21 cellular contexts compared by ENCODE assay signal in genomic region chr19:34337747-34338146, GRCh38. TPM values are rescaled to one million over a fixed set of nuclear protein-coding genes. Genes with fewer than 3 reads are reported as not detected.
DNase-seq lines count a peak whose midpoint lies in the region; ATAC-seq and TF ChIP-seq lines count a peak whose summit lies in the region.
"Had no signal": no experiment of that assay in that cellular context is flagged by ENCODE, and none has a peak within 500 bp of the region (broad histone marks: within the 10 kb centered on the region; RNA-seq: fewer than 3 reads in every experiment).

No MANE protein-coding gene starts in this region.

- TF ChIP-seq POLR2A in body of pancreas (IDR thresholded peaks at IDR 0.05) (no peak), gastrocnemius medialis (IDR thresholded peaks at IDR 0.05) (no peak)

- intact Hi-C loops in body of pancreas (cut with DNase I): no loop called here
- intact Hi-C loops in left ventricle myocardium inferior (cut with micrococcal nuclease): loop anchor here (10.0 kb wide), 1 partner anchor 83 kb away; the partner anchor contains the start of gene GARRE1
- intact Hi-C loops in gastrocnemius medialis (cut with DNase I; ENCODE audit: low total_unique reads): loop anchor here (5.0 kb wide), 1 partner anchor 80 kb away; no protein-coding TSS in a partner anchor

- H3K4me1 ChIP-seq in body of pancreas: peaks cover 25% of the 10 kb centered on the region
- peaks cover 30% of the 10 kb centered on the region for H3K4me1 ChIP-seq in left ventricle myocardium inferior
- peaks cover 12 to 15% of the 10 kb centered on the region in 2 donors for H3K4me1 ChIP-seq in gastrocnemius medialis
- H3K4me1 ChIP-seq: prostate gland, uterus had no signal

- no peak overlapping the region for H3K4me3 ChIP-seq in body of pancreas
- no peak overlapping the region for H3K4me3 ChIP-seq in left ventricle myocardium inferior
- no peak overlapping the region for H3K4me3 ChIP-seq in gastrocnemius medialis
- H3K4me3 ChIP-seq: cardiac muscle cell, dorsolateral prefrontal cortex, prostate gland, thoracic aorta, uterus had no signal

- H3K27me3 ChIP-seq in body of pancreas: no peaks in the 10 kb centered on the region
- no peaks in the 10 kb centered on the region for H3K27me3 ChIP-seq in left ventricle myocardium inferior (ENCODE audit: low read depth)
- H3K27me3 ChIP-seq in gastrocnemius medialis: no peaks in the 10 kb centered on the region
- H3K27me3 ChIP-seq: cardiac muscle cell, dorsolateral prefrontal cortex, uterus had no signal

- TF ChIP-seq CTCF in body of pancreas (IDR thresholded peaks at IDR 0.05) (peak in 4 of 7 experiments; percentile 14 to 23 (median 16)), left ventricle myocardium inferior (IDR thresholded peaks at IDR 0.05; ENCODE audit: borderline replicate concordance) (no peak), gastrocnemius medialis (IDR thresholded peaks at IDR 0.05 in 4 of 5, conservative IDR thresholded peaks at IDR 0.05 in 1 of 5) (no peak)

- H3K27ac ChIP-seq in body of pancreas (peak overlapping the region; percentile 47 to 81 (median 58)), left ventricle myocardium inferior (replicated peaks) (peak overlapping the region; percentile 48), gastrocnemius medialis (peak overlapping the region; percentile 52 to 69 (median 60))
- H3K27ac ChIP-seq: cardiac muscle cell had no signal

- DNase-seq in NCI-H446 treated with DMSO at 0.1 percent for 48 hours (lab: John Stamatoyannopoulos, UW) (peak; percentile 79), body of pancreas (peak; percentile 76 to 91 (median 87)), left ventricle myocardium inferior (no peak), gastrocnemius medialis (no peak), kidney tubule cell (ENCODE audit: low spot score) (no peak), DMS 273 (lab: John Stamatoyannopoulos, UW; ENCODE audit: unreplicated experiment) (no peak)
- DNase-seq: activated B cell treated with CpG ODN at 0.5 μM for 24 hours; activated CD8-positive, alpha-beta memory T cell treated with anti-CD3 and anti-CD28 coated beads, Interleukin-2, amount 50 U/mL, for 4 hours; Calu3; NCI-H1105 treated with DMSO at 0.1 percent for 48 hours; NCI-H510A treated with DMSO at 0.1 percent for 48 hours; stimulated activated naive CD4-positive, alpha-beta T cell treated with Interleukin-2 at 50 U/mL for 16 hours; SW 1271; T1000; uterus had no signal

- WGBS in body of pancreas, 2 donors: 23 to 25% methylated on average over 2 of the region's 2 CpGs

- peak; percentile 95 for ATAC-seq in body of pancreas
- no peak for ATAC-seq in gastrocnemius medialis
- no peak for ATAC-seq in HG03442 (IDR thresholded peaks at IDR 0.05; ENCODE audit: unreplicated experiment)
- ATAC-seq: activated naive CD4-positive, alpha-beta T cell treated with anti-CD3 and anti-CD28 coated beads, Interleukin-2, amount 50 U/mL, for 72 hours had no signal

- peaks cover 23 to 30% of the 10 kb centered on the region in 2 donors for H3K36me3 ChIP-seq in body of pancreas (replicated peaks in 1 of 2; ENCODE audit: insufficient read depth in 1 of 2, low read depth in 2 of 2)
- peaks cover 82% of the 10 kb centered on the region for H3K36me3 ChIP-seq in left ventricle myocardium inferior
- H3K36me3 ChIP-seq in gastrocnemius medialis: peaks cover 0 to 72% of the 10 kb centered on the region in 2 donors
- H3K36me3 ChIP-seq: prostate gland, uterus had no signal

- H3K9me3 ChIP-seq in body of pancreas (no peaks in the 10 kb centered on the region), left ventricle myocardium inferior (replicated peaks) (no peaks in the 10 kb centered on the region), gastrocnemius medialis (no peaks in the 10 kb centered on the region)
- H3K9me3 ChIP-seq: prostate gland, thoracic aorta, uterus had no signal

- in situ Hi-C loops in gastrocnemius medialis (cut with MboI; ENCODE audit: low sequenced_read_pairs in 4 of 4): loop anchor here in 2 of 4 donors (25.0 kb wide), 1 partner anchor 100 kb away; no protein-coding TSS in a partner anchor

RNA-seq across cellular contexts. Expression of gene GPI, which starts 27.2 kb away (rescaled TPM):
- 100 to 1,000 TPM in 1 of 2 donors, 10 to 100 TPM in 1; 66.4 to 118 TPM for total RNA-seq in body of pancreas
- 473 TPM for total RNA-seq in left ventricle myocardium inferior
- total RNA-seq in gastrocnemius medialis: 100 to 1,000 TPM in 3 of 4 donors, 10 to 100 TPM in 1; 83.2 to 231 (median 173) TPM

Comparison
In these comparisons a context has a peak if more than half of its experiments do, and no peak if none do; other contexts are left out.
1. DNase-seq: peak in NCI-H446 treated with DMSO at 0.1 percent for 48 hours (single experiment) and body of pancreas (4 of 4); none in left ventricle myocardium inferior (single experiment), gastrocnemius medialis (0 of 2), kidney tubule cell (single experiment) and DMS 273 (single experiment).
2. CTCF ChIP-seq: peak in body of pancreas (4 of 7); none in left ventricle myocardium inferior (single experiment) and gastrocnemius medialis (0 of 5).
3. Peak in every context shown above with its lines, with median percentiles within 50 percentile points of each other: H3K27ac ChIP-seq.